In genomic region chr14:36524220-36524837, GRCh38 we compare ENCODE assay signal across 2 cellular contexts.
TF ChIP-seq lines count a peak whose summit lies in the region.

No MANE protein-coding gene starts in this region.

TF ChIP-seq in A549, 52 proteins besides CTCF, POLR2A, EP300 and RAD21:
- TF ChIP-seq RNF2 (IDR thresholded peaks at IDR 0.05; ENCODE audit: borderline replicate concordance, low read depth) = no peak
- no peak for TF ChIP-seq RFX5 (IDR thresholded peaks at IDR 0.05)
- TF ChIP-seq HOXA7 (CRISPR knock-in tag; IDR thresholded peaks at IDR 0.05) = no peak
- no peak for TF ChIP-seq SREBF2 (IDR thresholded peaks at IDR 0.05)
- TF ChIP-seq MAX (IDR thresholded peaks at IDR 0.05) = no peak
- no peak for TF ChIP-seq CHD2 (IDR thresholded peaks at IDR 0.05; ENCODE audit: low read length, partially characterized antibody)
- TF ChIP-seq CBX8 (IDR thresholded peaks at IDR 0.05) = no peak
- TF ChIP-seq CHD4 (IDR thresholded peaks at IDR 0.05; ENCODE audit: borderline replicate concordance) = no peak
- TF ChIP-seq ATOH8 (CRISPR knock-in tag; IDR thresholded peaks at IDR 0.05; ENCODE audit: low read depth) = no peak
- no peak for TF ChIP-seq CBX2 (IDR thresholded peaks at IDR 0.05; ENCODE audit: borderline replicate concordance, low read depth)
- no peak for TF ChIP-seq HDAC2 (IDR thresholded peaks at IDR 0.05)
- TF ChIP-seq PBX3 (IDR thresholded peaks at IDR 0.05) = no peak
TF ChIP-seq in A549: peak in this region for 0.

TF ChIP-seq in HCT116, 20 proteins besides CTCF, POLR2A, EP300 and RAD21:
- no peak for TF ChIP-seq TCF7L2 (IDR thresholded peaks at IDR 0.05; ENCODE audit: borderline replicate concordance, extremely low read depth, insufficient read depth, insufficient read length)
- TF ChIP-seq FOSL1 (IDR thresholded peaks at IDR 0.05; ENCODE audit: low read depth) = no peak
- TF ChIP-seq SRF (IDR thresholded peaks at IDR 0.05; ENCODE audit: low read depth) = no peak
- no peak for TF ChIP-seq SP1 (IDR thresholded peaks at IDR 0.05; ENCODE audit: low read depth)
- no peak for TF ChIP-seq SIN3A (IDR thresholded peaks at IDR 0.05; ENCODE audit: low read depth)
- no peak for TF ChIP-seq CBX3 (IDR thresholded peaks at IDR 0.05; ENCODE audit: low read depth)
- TF ChIP-seq YY1 (IDR thresholded peaks at IDR 0.05; ENCODE audit: extremely low read depth, insufficient replicate concordance, low read depth, low read length) = no peak
- TF ChIP-seq ELF1 (IDR thresholded peaks at IDR 0.05; ENCODE audit: borderline replicate concordance, low read depth) = no peak
- TF ChIP-seq EGR1 (IDR thresholded peaks at IDR 0.05; ENCODE audit: low read depth) = no peak
- TF ChIP-seq REST (IDR thresholded peaks at IDR 0.05; ENCODE audit: low read depth) = no peak
